Comparison of ENCODE assay signal across 13 cellular contexts in the genomic region with DNA sequence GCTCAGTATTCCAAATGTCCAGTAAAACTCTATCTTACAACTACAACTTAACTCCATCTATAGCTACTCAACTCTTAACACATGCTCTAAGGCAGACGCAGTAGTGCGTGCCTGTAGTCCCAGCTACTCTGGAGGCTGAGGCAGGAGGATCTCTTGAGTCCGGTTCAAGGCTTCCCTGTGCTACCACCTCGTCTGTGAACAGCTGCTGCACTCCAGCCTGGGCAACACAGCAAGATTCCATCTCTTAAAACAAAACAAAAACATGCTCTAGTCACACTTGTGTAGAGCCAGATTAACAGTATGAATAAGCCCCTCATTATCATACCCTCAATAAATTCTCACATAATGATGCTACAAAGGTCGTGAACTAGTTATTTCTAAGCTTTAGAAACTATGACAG.
DNase-seq lines count a peak whose midpoint lies in the region; ATAC-seq, FAIRE-seq and TF ChIP-seq lines count a peak whose summit lies in the region.
"Had no signal": no experiment of that assay in that cellular context is flagged by ENCODE, and none has a peak within 500 bp of the region (broad histone marks: within the 10 kb centered on the region; RNA-seq: fewer than 3 reads in every experiment).

No MANE protein-coding gene starts in this region.

- in situ Hi-C loops in HAP-1 (cut with MboI; ENCODE audit: low sequenced_read_pairs) = no loop called here

- peak overlapping the region; percentile 68 for H3K27ac Mint-ChIP-seq in activated naive CD8-positive, alpha-beta T cell

- no peak for FAIRE-seq in D721Med (lab: Jason Lieb, UNC)

- H3K4me1 ChIP-seq in ACC112 (ENCODE audit: control insufficient read depth, insufficient read depth, low read length, unreplicated experiment) = peaks cover 11% of the 10 kb centered on the region
- H3K4me1 ChIP-seq in HAP-1 = peaks cover 21% of the 10 kb centered on the region
- peaks cover 12 to 29% of the 10 kb centered on the region in 2 donors for H3K4me1 ChIP-seq in muscle layer of duodenum (ENCODE audit: control insufficient read depth in 1 of 2, insufficient read depth in 2 of 2, low read length in 2 of 2)

- TF ChIP-seq CTCF in D721Med (IDR thresholded peaks at IDR 0.05; ENCODE audit: insufficient read depth, missing control alignments) = no peak

- H3K4me3 ChIP-seq in ACC112 (ENCODE audit: low read depth, low read length) (peak overlapping the region; percentile 90), HAP-1 (peak overlapping the region; percentile 55), muscle layer of duodenum (ENCODE audit: low read depth in 1 of 2, low read length in 2 of 2) (no peak overlapping the region)

- H3K27ac ChIP-seq in ACC112 (ENCODE audit: low read depth, low read length) = no peak overlapping the region
- H3K27ac ChIP-seq in muscle layer of duodenum (ENCODE audit: low read length) = peak overlapping the region; percentile 18

- no peak for ATAC-seq in GM18868 (IDR thresholded peaks at IDR 0.05; ENCODE audit: unreplicated experiment)

- DNase-seq in HAP-1 (ENCODE audit: low spot score in 2 of 2) (no peak), SW480 (ENCODE audit: low spot score) (no peak), D721Med (ENCODE audit: insufficient read length, low spot score) (no peak), DMS79 (lab: John Stamatoyannopoulos, UW) (no peak)
- DNase-seq: foreskin fibroblast; GOT3; midbrain; NCI-H146; stimulated activated CD4-positive, alpha-beta T cell treated with anti-CD3 and anti-CD28 coated beads, Interleukin-4, amount 100 ng/mL, for 1 hour had no signal

- peaks cover 50% of the 10 kb centered on the region for H3K4me1 Mint-ChIP-seq in activated naive CD8-positive, alpha-beta T cell (ENCODE audit: low read depth)

- H3K36me3 ChIP-seq in ACC112 (ENCODE audit: insufficient read depth, low read length) (peaks cover 18% of the 10 kb centered on the region), HAP-1 (replicated peaks) (peaks cover 61% of the 10 kb centered on the region), muscle layer of duodenum (ENCODE audit: control insufficient read depth in 1 of 2, insufficient read depth in 2 of 2, low read length in 2 of 2) (peaks cover 9 to 12% of the 10 kb centered on the region in 2 donors)

- no peak overlapping the region for H2AFZ ChIP-seq in ACC112 (ENCODE audit: low read length, unreplicated experiment)

- H3K9me3 ChIP-seq in HAP-1 (no peaks in the 10 kb centered on the region), muscle layer of duodenum (ENCODE audit: control insufficient read depth in 1 of 2, low read length in 2 of 2) (no peaks in the 10 kb centered on the region)

- peaks cover 81% of the 10 kb centered on the region for H3K79me2 ChIP-seq in ACC112 (ENCODE audit: control insufficient read depth, insufficient read depth, low read length, unreplicated experiment)

- no peaks in the 10 kb centered on the region for H3K27me3 Mint-ChIP-seq in activated naive CD8-positive, alpha-beta T cell

- peaks cover 17% of the 10 kb centered on the region for H3K36me3 Mint-ChIP-seq in activated naive CD8-positive, alpha-beta T cell

- peak overlapping the region; percentile 96 for H3K4me3 Mint-ChIP-seq in activated naive CD8-positive, alpha-beta T cell

- H3K9me3 Mint-ChIP-seq in activated naive CD8-positive, alpha-beta T cell (ENCODE audit: low read depth) = no peaks in the 10 kb centered on the region

- no peaks in the 10 kb centered on the region for H3K27me3 ChIP-seq in ACC112 (ENCODE audit: insufficient read depth, low read length)
- no peaks in the 10 kb centered on the region for H3K27me3 ChIP-seq in HAP-1 (ENCODE audit: low read depth)
- no peaks in the 10 kb centered on the region for H3K27me3 ChIP-seq in muscle layer of duodenum (ENCODE audit: low read depth, low read length)

Comparison
In these comparisons a context has a peak if more than half of its experiments do, and no peak if none do; other contexts are left out.
1. H3K4me3 ChIP-seq: peak in ACC112 (single experiment) and HAP-1 (single experiment); none in muscle layer of duodenum (0 of 2).